In genomic region chr5:148941810-148942209, GRCh38 we compare ENCODE assay signal across 1 cellular context.
TF ChIP-seq lines count a peak whose summit lies in the region.

No MANE protein-coding gene starts in this region.

TF ChIP-seq in WTC11, 78 proteins besides CTCF, POLR2A, EP300 and RAD21 (continued from another document):
- TF ChIP-seq ATF6 (CRISPR knock-in tag; IDR thresholded peaks at IDR 0.05) (no peak), EMX1 (CRISPR knock-in tag; IDR thresholded peaks at IDR 0.05) (no peak)
